In genomic region chr6:34425132-34425497, GRCh38 we compare ENCODE assay signal across 8 cellular contexts. TPM values are rescaled to one million over a fixed set of nuclear protein-coding genes. Genes with fewer than 3 reads are reported as not detected.
A peak's percentile ranks its signal among the peaks of the same experiment; 100 is the strongest.
DNase-seq lines count a peak whose midpoint lies in the region; ATAC-seq and TF ChIP-seq lines count a peak whose summit lies in the region.

No MANE protein-coding gene starts in this region.

- 0 out of 2 replicates have a peak overlapping the region, but pooled peaks have one; percentile 2 for H2BK120ac ChIP-seq in IMR-90 (ENCODE audit: low read depth, low read length)
- H2BK120ac ChIP-seq in mesenchymal stem cell (ENCODE audit: low read depth, low read length) = no peak overlapping the region

- H4K20me1 ChIP-seq in IMR-90 (ENCODE audit: insufficient read depth, low read length) = peaks cover 39% of the 10 kb centered on the region

- peak overlapping the region; percentile 84; the same call in 1 of the 2 replicates for H3K56ac ChIP-seq in IMR-90 (ENCODE audit: extremely low read depth, insufficient read depth, low read length)

- TF ChIP-seq RAD21 in IMR-90 (IDR thresholded peaks at IDR 0.05; ENCODE audit: low read length) = no peak

- dilution Hi-C loops in IMR-90 (cut with HindIII; ENCODE audit: low sequenced_read_pairs, unreplicated experiment) = no loop called here

- POLR2A ChIA-PET in A673 (lab: Charles Lee; ENCODE audit: low non-redundant PET) (no interaction called here), IMR-90 (lab: Charles Lee; ENCODE audit: unreplicated experiment) (no interaction called here), HEK293T (lab: Yijun Ruan, JAX) (interaction anchor here (0.9 to 4.1 kb wide), 7 partner anchors 9 to 284 kb away, joined by 3 to 33 read pairs (median 7); partner anchors contain the start of gene SMIM29)

- TF ChIP-seq POLR2A in IMR-90 (IDR thresholded peaks at IDR 0.05; ENCODE audit: low read depth, low read length) = no peak

- in situ Hi-C loops in IMR-90 (cut with MboI; ENCODE audit: low sequenced_read_pairs) (loop anchor here (10.0 kb wide), 1 partner anchor 180 kb away; no protein-coding TSS in a partner anchor), astrocyte of the spinal cord (cut with HindIII; ENCODE audit: low sequenced_read_pairs) (no loop called here)

- TF ChIP-seq CTCF in A673 (conservative IDR thresholded peaks at IDR 0.05; ENCODE audit: low read depth, low read length) = no peak
- no peak for TF ChIP-seq CTCF in IMR-90 (conservative IDR thresholded peaks at IDR 0.05; ENCODE audit: low read depth, low read length)
- no peak for TF ChIP-seq CTCF in astrocyte of the spinal cord (IDR thresholded peaks at IDR 0.05; ENCODE audit: low read depth, low read length)

- H4K91ac ChIP-seq in IMR-90 (ENCODE audit: insufficient read depth, low read depth, low read length) (peak overlapping the region; percentile 86; the same call in 1 of the 2 replicates), mesenchymal stem cell (ENCODE audit: low read length) (peak overlapping the region; percentile 0)

- H2AFZ ChIP-seq in IMR-90 (replicated peaks; ENCODE audit: low read length, poor library complexity) = peak overlapping the region; percentile 78
- H2AFZ ChIP-seq in mesenchymal stem cell (ENCODE audit: low read depth, low read length) = no peak overlapping the region

- peaks cover 50% of the 10 kb centered on the region for H3K36me3 ChIP-seq in A673 (ENCODE audit: insufficient read depth, low read length, poor library complexity, severe bottlenecking)
- peaks cover 39% of the 10 kb centered on the region for H3K36me3 ChIP-seq in IMR-90 (ENCODE audit: control insufficient read depth, insufficient read depth, low read length)
- peaks cover 41 to 48% of the 10 kb centered on the region in 2 experiments for H3K36me3 ChIP-seq in mesenchymal stem cell (ENCODE audit: control insufficient read depth in 1 of 2, insufficient read depth in 2 of 2, low read depth in 1 of 2, low read length in 2 of 2)
- peaks cover 0 to 3% of the 10 kb centered on the region in 2 donors for H3K36me3 ChIP-seq in aorta (ENCODE audit: control insufficient read depth in 1 of 2, insufficient read depth in 2 of 2, low read length in 1 of 2)

- H3K4me1 ChIP-seq in A673 (ENCODE audit: insufficient read depth, low read length, poor library complexity, severe bottlenecking) (peaks cover 19% of the 10 kb centered on the region), IMR-90 (ENCODE audit: control insufficient read depth, insufficient read depth, low read length) (peaks cover 2% of the 10 kb centered on the region), mesenchymal stem cell (ENCODE audit: control insufficient read depth, insufficient read depth, low read depth, low read length) (peaks cover 9% of the 10 kb centered on the region), aorta (ENCODE audit: control insufficient read depth in 1 of 2, insufficient read depth in 2 of 2, low read length in 2 of 2) (no peaks in the 10 kb centered on the region)

- H3K18ac ChIP-seq in IMR-90 (ENCODE audit: low read depth, low read length) = no peak overlapping the region
- peak overlapping the region; percentile 56 to 98 for H3K18ac ChIP-seq in mesenchymal stem cell (ENCODE audit: low read depth in 1 of 2, low read length in 2 of 2)

- H3K27ac ChIP-seq in A673 (ENCODE audit: low read depth, low read length, poor library complexity, severe bottlenecking) = peak overlapping the region; percentile 90
- peak overlapping the region; percentile 81 for H3K27ac ChIP-seq in IMR-90 (ENCODE audit: insufficient read depth, low read length)
- peak overlapping the region; percentile 83 for H3K27ac ChIP-seq in mesenchymal stem cell (ENCODE audit: low read length, poor library complexity, severe bottlenecking)
- peak overlapping the region; percentile 0 to 6 for H3K27ac ChIP-seq in aorta (ENCODE audit: low read depth in 1 of 2, low read length in 2 of 2)

- intact Hi-C loops in A673 (cut with micrococcal nuclease; ENCODE audit: unreplicated experiment) = no loop called here
- intact Hi-C loops in IMR-90 (cut with micrococcal nuclease) = no loop called here
- intact Hi-C loops in aorta (cut with DNase I) = loop anchor here in 1 of 2 donors (5.0 kb wide), 1 partner anchor 182 kb away; no protein-coding TSS in a partner anchor

- no CpG with 5 or more reads among the region's 10 CpGs for WGBS in IMR-90 (ENCODE audit: extremely low coverage in 2 of 2, insufficient read length in 1 of 2), 2 experiments
- WGBS in mesenchymal stem cell = 17% methylated on average over 9 of the region's 10 CpGs
- 7 to 9% methylated on average over 10 of the region's 10 CpGs for WGBS in aorta, 2 donors

- H3K4ac ChIP-seq in IMR-90 (ENCODE audit: low read depth, low read length) = peak overlapping the region; percentile 90
- H3K4ac ChIP-seq in mesenchymal stem cell (ENCODE audit: low read depth in 1 of 2, low read length in 2 of 2) = peak overlapping the region in 1 of 2 experiments; percentile 93

- peak overlapping the region; percentile 97 for H2AK9ac ChIP-seq in IMR-90 (replicated peaks; ENCODE audit: low read depth, low read length, poor library complexity)

- no peaks in the 10 kb centered on the region for H3K9me3 ChIP-seq in A673 (ENCODE audit: low read depth, low read length, poor library complexity, severe bottlenecking)
- no peaks in the 10 kb centered on the region for H3K9me3 ChIP-seq in IMR-90 (ENCODE audit: control insufficient read depth, insufficient read depth, low read length)
- H3K9me3 ChIP-seq in mesenchymal stem cell (ENCODE audit: control insufficient read depth, low read length) = no peaks in the 10 kb centered on the region
- H3K9me3 ChIP-seq in aorta (ENCODE audit: control insufficient read depth, low read length) = no peaks in the 10 kb centered on the region

- ATAC-seq in IMR-90 (ENCODE audit: low read depth) (no peak), aorta (ENCODE audit: low FRiP score) (no peak)

- H4K8ac ChIP-seq in IMR-90 (ENCODE audit: low read depth in 2 of 2, low read length in 2 of 2) = peak overlapping the region; percentile 59 to 80
- H4K8ac ChIP-seq in mesenchymal stem cell (ENCODE audit: low read length) = no peak overlapping the region

- H3K79me1 ChIP-seq in IMR-90 (ENCODE audit: low read depth in 1 of 2, low read length in 2 of 2) (peaks cover 31 to 48% of the 10 kb centered on the region in 2 experiments), mesenchymal stem cell (replicated peaks; ENCODE audit: low read length, poor library complexity, severe bottlenecking) (peaks cover 12% of the 10 kb centered on the region)

- H3K23ac ChIP-seq in IMR-90 (ENCODE audit: low read depth, low read length) = peak overlapping the region; percentile 98
- peak overlapping the region in 1 of 2 experiments; percentile 98 for H3K23ac ChIP-seq in mesenchymal stem cell (ENCODE audit: low read length in 2 of 2)

- H3K4me3 ChIP-seq in A673 (ENCODE audit: low read depth, low read length, poor library complexity, severe bottlenecking) (peak overlapping the region; percentile 78), IMR-90 (ENCODE audit: insufficient read depth, low read depth, low read length) (peak overlapping the region; percentile 82), astrocyte of the spinal cord (ENCODE audit: low read depth, low read length) (peak overlapping the region; percentile 80), mesenchymal stem cell (ENCODE audit: insufficient read depth in 1 of 2, low read depth in 1 of 2, low read length in 2 of 2) (peak overlapping the region; percentile 78 to 95), aorta (ENCODE audit: low read length in 2 of 2) (peak overlapping the region; percentile 3 to 23)

- H2BK5ac ChIP-seq in IMR-90 (ENCODE audit: low read depth, low read length, poor library complexity, severe bottlenecking) (peak overlapping the region; percentile 55), mesenchymal stem cell (ENCODE audit: low read depth, low read length, poor library complexity, severe bottlenecking) (no peak overlapping the region)

- peak overlapping the region; percentile 94 for H3K4me2 ChIP-seq in IMR-90 (ENCODE audit: low read depth, low read length)
- peak overlapping the region; percentile 79 for H3K4me2 ChIP-seq in mesenchymal stem cell (ENCODE audit: low read length, poor library complexity, severe bottlenecking)

- BruUV-seq in A673 (replicated peaks; lab: Mats Ljungman, UMichigan) (no TSS peak), IMR-90 (replicated peaks; lab: Mats Ljungman, UMichigan) (no TSS peak)

- H3K9me1 ChIP-seq in IMR-90 (ENCODE audit: insufficient read depth, low read length) = no peaks in the 10 kb centered on the region

- H3K27me3 ChIP-seq in A673 (replicated peaks; ENCODE audit: insufficient read depth, low read depth, low read length, poor library complexity) = no peaks in the 10 kb centered on the region
- H3K27me3 ChIP-seq in IMR-90 (ENCODE audit: control insufficient read depth, insufficient read depth, low read length) = no peaks in the 10 kb centered on the region; the same call in 1 of the 2 replicates
- H3K27me3 ChIP-seq in mesenchymal stem cell (ENCODE audit: control insufficient read depth in 1 of 2, insufficient read depth in 1 of 2, low read length in 2 of 2) = no peaks in the 10 kb centered on the region
- no peaks in the 10 kb centered on the region for H3K27me3 ChIP-seq in aorta (ENCODE audit: control insufficient read depth in 1 of 2, insufficient read depth in 2 of 2, low read length in 1 of 2)

- no peak for DNase-seq in A673 (ENCODE audit: low spot score)
- DNase-seq in IMR-90 = no peak
- peak; percentile 14 for DNase-seq in astrocyte of the spinal cord (ENCODE audit: low read depth, low spot score)
- peak; percentile 30 for DNase-seq in mesenchymal stem cell
- DNase-seq in aorta = no peak
- DNase-seq in HEK293T (ENCODE audit: extremely low spot score) = no peak
- DNase-seq in H4 (ENCODE audit: low spot score) = no peak
- no peak for DNase-seq in superior temporal gyrus (ENCODE audit: extremely low spot score)

- H2BK20ac ChIP-seq in IMR-90 (ENCODE audit: low read depth, low read length) = no peak overlapping the region

- 0 out of 2 replicates have a peak overlapping the region, but pooled peaks have one; percentile 24 for H4K5ac ChIP-seq in IMR-90 (ENCODE audit: low read depth, low read length)

- H2BK15ac ChIP-seq in IMR-90 (ENCODE audit: low read depth, low read length) = no peak overlapping the region
- no peak overlapping the region for H2BK15ac ChIP-seq in mesenchymal stem cell (ENCODE audit: low read depth, poor library complexity, severe bottlenecking)

- H3K14ac ChIP-seq in IMR-90 (replicated peaks; ENCODE audit: low read depth, low read length) (peak overlapping the region; percentile 99), mesenchymal stem cell (ENCODE audit: low read length in 2 of 2) (peak overlapping the region in 1 of 2 experiments; percentile 99)

- H2AK5ac ChIP-seq in IMR-90 (ENCODE audit: low read depth, low read length) (peak overlapping the region; percentile 74), mesenchymal stem cell (ENCODE audit: low read length, severe bottlenecking) (peak overlapping the region; percentile 6)

- CTCF ChIA-PET in A673 (lab: Charles Lee) (no interaction called here), IMR-90 (lab: Yijun Ruan, JAX) (interaction anchor here (1.2 to 2.1 kb wide), 2 partner anchors 176 to 184 kb away, joined by 3 to 5 read pairs; no protein-coding TSS in a partner anchor), HEK293T (lab: Yijun Ruan, JAX) (interaction anchor here (1.0 kb wide), 1 partner anchor 10 kb away, joined by 5 read pairs; no protein-coding TSS in a partner anchor)

- no peak overlapping the region for H2BK12ac ChIP-seq in mesenchymal stem cell (ENCODE audit: low read length in 2 of 2)

- H3K9ac ChIP-seq in IMR-90 (ENCODE audit: low read depth, low read length) (peak overlapping the region; percentile 97), mesenchymal stem cell (ENCODE audit: low read length) (peak overlapping the region; percentile 98)

RNA-seq across cellular contexts. Expression of gene RPS10, which starts 0.8 kb away (rescaled TPM):
- 1,482 and 1,497 TPM in 2 replicates for total RNA-seq in A673 (2021)
- total RNA-seq in IMR-90 (2012; rRNA removed) = 3,662 and 5,584 TPM in 2 replicates
- polyA plus RNA-seq in IMR-90 (2012; rRNA removed) = 4,105 and 5,462 TPM in 2 replicates
- 6,022 and 9,107 TPM in 2 replicates for polyA plus RNA-seq in IMR-90 (2012; cell fraction: cytosol; rRNA removed)
- 1,293 and 1,327 TPM in 2 replicates for polyA plus RNA-seq in IMR-90 (2012; cell fraction: nucleus; rRNA removed; ENCODE audit: low replicate concordance)
- 1,582 TPM for polyA plus RNA-seq in mesenchymal stem cell (2013, experiment 1 of 2)
- polyA plus RNA-seq in mesenchymal stem cell (2013, experiment 2 of 2) = 1,567 TPM
- 100 to 1,000 TPM; 835 to 876 TPM for total RNA-seq in aorta
- 1,000 to 10,000 TPM; 2,619 to 4,721 TPM for polyA plus RNA-seq in aorta
- 3,936 and 4,042 TPM in 2 replicates for total RNA-seq in H4 (2014; rRNA removed; shearing (Covaris generic))

RNA-seq across cellular contexts. Expression of gene NUDT3, which starts 32.6 kb away (rescaled TPM):
- total RNA-seq in A673 (2021) = 34.1 and 38.4 TPM in 2 replicates
- total RNA-seq in IMR-90 (2012; rRNA removed) = 17.2 and 21.4 TPM in 2 replicates
- polyA plus RNA-seq in IMR-90 (2012; rRNA removed) = 9.1 and 10.1 TPM in 2 replicates
- polyA plus RNA-seq in IMR-90 (2012; cell fraction: cytosol; rRNA removed) = 3.8 and 4.5 TPM in 2 replicates
- polyA plus RNA-seq in IMR-90 (2012; cell fraction: nucleus; rRNA removed; ENCODE audit: low replicate concordance) = 3.1 and 12.1 TPM in 2 replicates
- 20.5 TPM for polyA plus RNA-seq in mesenchymal stem cell (2013, experiment 1 of 2)
- 20.3 TPM for polyA plus RNA-seq in mesenchymal stem cell (2013, experiment 2 of 2)
- total RNA-seq in aorta = 10 to 100 TPM; 47.3 to 50.2 TPM
- 10 to 100 TPM; 15.5 to 19.9 TPM for polyA plus RNA-seq in aorta
- total RNA-seq in H4 (2014; rRNA removed; shearing (Covaris generic)) = 8.1 and 11.5 TPM in 2 replicates

RNA-seq across cellular contexts. Expression of gene PACSIN1, which starts 40.8 kb away (rescaled TPM):
- total RNA-seq in A673 (2021) = 0.13 TPM in 1 of 2 replicates, not detected in the other
- total RNA-seq in IMR-90 (2012; rRNA removed) = not detected in 2 replicates
- polyA plus RNA-seq in IMR-90 (2012; rRNA removed) = 0.02 and 0.03 TPM in 2 replicates
- polyA plus RNA-seq in IMR-90 (2012; cell fraction: cytosol; rRNA removed) = 0.02 TPM in 1 of 2 replicates, not detected in the other
- polyA plus RNA-seq in IMR-90 (2012; cell fraction: nucleus; rRNA removed; ENCODE audit: low replicate concordance) = 0.10 and 0.15 TPM in 2 replicates
- polyA plus RNA-seq in mesenchymal stem cell (2013, experiment 1 of 2) = 0.07 TPM
- 0.03 TPM for polyA plus RNA-seq in mesenchymal stem cell (2013, experiment 2 of 2)
- total RNA-seq in aorta = under 1 TPM; 0.10 to 0.84 TPM
- under 1 TPM in 1 of 2 donors, not detected in 1; 0.10 TPM for polyA plus RNA-seq in aorta
- total RNA-seq in H4 (2014; rRNA removed; shearing (Covaris generic)) = not detected in 2 replicates

Comparison
In these comparisons a context has a peak if more than half of its experiments do, and no peak if none do; other contexts are left out.
1. DNase-seq: peak in astrocyte of the spinal cord (single experiment) and mesenchymal stem cell (single experiment); none in A673 (single experiment), IMR-90 (single experiment), aorta (0 of 2), HEK293T (single experiment), H4 (single experiment) and superior temporal gyrus (single experiment).
2. H3K27ac ChIP-seq: peak in every context shown above with its lines; median percentile 90 in A673; 83 in mesenchymal stem cell; 81 in IMR-90; 3 in aorta.
3. H3K4me3 ChIP-seq: peak in every context shown above with its lines; median percentile 86 in mesenchymal stem cell; 82 in IMR-90; 80 in astrocyte of the spinal cord; 78 in A673; 13 in aorta.